13 cellular contexts compared by ENCODE assay signal in the genomic region with DNA sequence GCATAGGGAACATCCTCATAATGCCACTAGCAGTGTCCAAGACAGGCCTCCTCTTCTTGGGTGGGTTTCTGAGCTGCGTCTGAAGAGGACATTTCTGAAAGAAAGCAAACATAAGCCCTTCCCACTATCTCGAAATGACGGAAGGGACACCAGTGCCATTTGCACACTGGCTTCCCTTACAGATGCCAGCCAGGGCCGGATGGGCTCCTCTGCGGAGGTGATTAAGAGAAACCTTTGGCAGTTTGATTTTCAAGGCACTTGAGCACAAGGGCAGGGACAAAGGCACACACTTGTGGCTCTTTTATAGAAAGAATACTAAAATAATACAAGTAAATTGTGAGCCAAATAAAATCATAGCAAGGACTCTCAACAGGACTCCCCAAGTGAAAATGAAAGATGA.
DNase-seq lines count a peak whose midpoint lies in the region; ATAC-seq, FAIRE-seq and TF ChIP-seq lines count a peak whose summit lies in the region.
"Had no signal": no experiment of that assay in that cellular context is flagged by ENCODE, and none has a peak within 500 bp of the region (broad histone marks: within the 10 kb centered on the region; RNA-seq: fewer than 3 reads in every experiment).

No MANE protein-coding gene starts in this region.

- H2AFZ ChIP-seq in GM23338, result peak overlapping the region; percentile 93

- no peak for TF ChIP-seq POLR2A in stomach (IDR thresholded peaks at IDR 0.05)

- H3F3A ChIP-seq in GM23338 (replicated peaks; ENCODE audit: low read depth), result no peaks in the 10 kb centered on the region

- H3K27me3 ChIP-seq in GM23338 (ENCODE audit: insufficient read depth) (no peaks in the 10 kb centered on the region), endodermal cell (ENCODE audit: control insufficient read depth, insufficient read depth, low read length, poor library complexity, severe bottlenecking) (no peaks in the 10 kb centered on the region), stomach (no peaks in the 10 kb centered on the region)
- H3K27me3 ChIP-seq: testis had no signal

- H3K9me3 Mint-ChIP-seq in GM23338 (no peaks in the 10 kb centered on the region), endodermal cell (no peaks in the 10 kb centered on the region), mesothelial cell of epicardium (no peaks in the 10 kb centered on the region)

- no peak for TF ChIP-seq EP300 in stomach (IDR thresholded peaks at IDR 0.05)

- H3K4me3 Mint-ChIP-seq in GM23338 (no peak overlapping the region), endodermal cell (no peak overlapping the region), mesothelial cell of epicardium (peak overlapping the region; percentile 60)

- peak; percentile 26; the same call in 2 of the 3 replicates for ATAC-seq in GM23338

- H3K4me3 ChIP-seq in GM23338 (no peak overlapping the region), endodermal cell (ENCODE audit: low read length) (no peak overlapping the region), stomach (peak overlapping the region in 2 of 4 donors; percentile 16 to 28)

- peak overlapping the region; percentile 45; the same call in 1 of the 2 replicates for H3K27ac Mint-ChIP-seq in GM23338
- peak overlapping the region; percentile 32 for H3K27ac Mint-ChIP-seq in endodermal cell
- H3K27ac Mint-ChIP-seq in mesothelial cell of epicardium, result peak overlapping the region; percentile 99

- no peak for FAIRE-seq in HTR-8/SVneo (lab: Jason Lieb, UNC)

- H3K27me3 Mint-ChIP-seq in GM23338 (ENCODE audit: insufficient read depth, low read depth, poor library complexity), result peaks cover 6% of the 10 kb centered on the region
- H3K27me3 Mint-ChIP-seq in endodermal cell (ENCODE audit: insufficient read depth), result no peaks in the 10 kb centered on the region
- H3K27me3 Mint-ChIP-seq in mesothelial cell of epicardium (ENCODE audit: low read depth), result no peaks in the 10 kb centered on the region

- H3K36me3 Mint-ChIP-seq in GM23338 (ENCODE audit: low read depth) (no peaks in the 10 kb centered on the region), endodermal cell (ENCODE audit: low read depth) (no peaks in the 10 kb centered on the region), mesothelial cell of epicardium (no peaks in the 10 kb centered on the region)

- H3K9me3 ChIP-seq in endodermal cell (ENCODE audit: control insufficient read depth, low read length) (no peaks in the 10 kb centered on the region), stomach (no peaks in the 10 kb centered on the region)
- H3K9me3 ChIP-seq: testis had no signal

- no peaks in the 10 kb centered on the region for H4K20me1 ChIP-seq in GM23338 (replicated peaks; ENCODE audit: insufficient read depth)

- no peak overlapping the region for H3K9ac ChIP-seq in endodermal cell (ENCODE audit: extremely low read depth, low read length, poor library complexity, severe bottlenecking)

- H3K4me1 Mint-ChIP-seq in GM23338 (peaks cover 10% of the 10 kb centered on the region), endodermal cell (peaks cover 8% of the 10 kb centered on the region), mesothelial cell of epicardium (peaks cover 27% of the 10 kb centered on the region)

- no peaks in the 10 kb centered on the region for H3K9me2 ChIP-seq in GM23338 (ENCODE audit: insufficient read depth)

- H3K79me2 ChIP-seq in GM23338 (replicated peaks; ENCODE audit: insufficient read depth), result no peaks in the 10 kb centered on the region

- H3K4me1 ChIP-seq in GM23338 (ENCODE audit: insufficient read depth) (peaks cover 8% of the 10 kb centered on the region; the same call in 1 of the 2 replicates), endodermal cell (ENCODE audit: control insufficient read depth, insufficient read depth, low read length) (no peaks in the 10 kb centered on the region), stomach (peaks cover 0 to 16% (median 10%) of the 10 kb centered on the region in 4 donors)

- no peak overlapping the region for H3K27ac ChIP-seq in GM23338 (ENCODE audit: low read depth)
- H3K27ac ChIP-seq in endodermal cell (ENCODE audit: low read depth, low read length), result peak overlapping the region; percentile 59
- peak overlapping the region in 4 of 5 donors; percentile 56 to 77 (median 64) for H3K27ac ChIP-seq in stomach

- TF ChIP-seq CTCF in GM23338 (conservative IDR thresholded peaks at IDR 0.05; ENCODE audit: low read depth in 2 of 2), result no peak
- TF ChIP-seq CTCF in endodermal cell (conservative IDR thresholded peaks at IDR 0.05), result no peak
- TF ChIP-seq CTCF in mesothelial cell of epicardium (IDR thresholded peaks at IDR 0.05; ENCODE audit: unreplicated experiment), result no peak
- no peak for TF ChIP-seq CTCF in stomach (IDR thresholded peaks at IDR 0.05)

- no peak overlapping the region for H3K4me2 ChIP-seq in GM23338

- intact Hi-C loops in stomach (cut with DNase I; ENCODE audit: low total_unique reads), result no loop called here

- H3K36me3 ChIP-seq in GM23338 (ENCODE audit: insufficient read depth) (no peaks in the 10 kb centered on the region), endodermal cell (ENCODE audit: control insufficient read depth, insufficient read depth, low read length) (no peaks in the 10 kb centered on the region), stomach (no peaks in the 10 kb centered on the region)

- whole genome bisulfite sequencing in endodermal cell (ENCODE audit: insufficient coverage in 1 of 2, insufficient read length in 1 of 2), 2 experiments, result 94% methylated on average over 5 of the region's 5 CpGs
- 73 to 87% (median 83%) methylated on average over 5 of the region's 5 CpGs for WGBS in stomach, 5 donors

- DNase-seq in GM23338 (ENCODE audit: low spot score), result no peak
- no peak for DNase-seq in endodermal cell
- DNase-seq in mesothelial cell of epicardium (ENCODE audit: low spot score in 2 of 2, unreplicated experiment in 2 of 2), result no peak
- DNase-seq in stomach, result no peak
- no peak for DNase-seq in foreskin melanocyte
- no peak for DNase-seq in NCI-H1417 (lab: John Stamatoyannopoulos, UW)
- DNase-seq in NCI-H2171 treated with DMSO at 0.1 percent for 48 hours (lab: John Stamatoyannopoulos, UW), result no peak
- DNase-seq in HTR-8/SVneo (ENCODE audit: insufficient read length, low spot score), result no peak
- DNase-seq: activated CD4-positive, alpha-beta T cell treated with anti-CD3 and anti-CD28 coated beads, Interleukin-2, amount 50 U/mL, for 1 hour; activated naive CD4-positive, alpha-beta T cell; DMS79 treated with DMSO at 0.1 percent for 48 hours; NCI-H187 treated with DMSO at 0.1 percent for 48 hours had no signal

TF ChIP-seq in GM23338, 12 proteins besides CTCF, POLR2A, EP300 and RAD21 (continues in another document):
- TF ChIP-seq JUNB (IDR thresholded peaks at IDR 0.05; ENCODE audit: unreplicated experiment), result no peak
- TF ChIP-seq CREB1 (CRISPR knock-in tag; IDR thresholded peaks at IDR 0.05; ENCODE audit: low read depth), result no peak
- TF ChIP-seq POLR2AphosphoS5 (IDR thresholded peaks at IDR 0.05; ENCODE audit: low read depth), result no peak
- no peak for TF ChIP-seq NANOG (IDR thresholded peaks at IDR 0.05; ENCODE audit: borderline replicate concordance)
- TF ChIP-seq, protein P1, sequence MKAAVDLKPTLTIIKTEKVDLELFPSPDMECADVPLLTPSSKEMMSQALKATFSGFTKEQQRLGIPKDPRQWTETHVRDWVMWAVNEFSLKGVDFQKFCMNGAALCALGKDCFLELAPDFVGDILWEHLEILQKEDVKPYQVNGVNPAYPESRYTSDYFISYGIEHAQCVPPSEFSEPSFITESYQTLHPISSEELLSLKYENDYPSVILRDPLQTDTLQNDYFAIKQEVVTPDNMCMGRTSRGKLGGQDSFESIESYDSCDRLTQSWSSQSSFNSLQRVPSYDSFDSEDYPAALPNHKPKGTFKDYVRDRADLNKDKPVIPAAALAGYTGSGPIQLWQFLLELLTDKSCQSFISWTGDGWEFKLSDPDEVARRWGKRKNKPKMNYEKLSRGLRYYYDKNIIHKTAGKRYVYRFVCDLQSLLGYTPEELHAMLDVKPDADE (IDR thresholded peaks at IDR 0.05), result no peak
- no peak for TF ChIP-seq ZNF114 (CRISPR knock-in tag; IDR thresholded peaks at IDR 0.05)
- TF ChIP-seq ZNF331 (CRISPR knock-in tag; IDR thresholded peaks at IDR 0.05; ENCODE audit: low read depth), result no peak

Comparison
In these comparisons a context has a peak if more than half of its experiments do, and no peak if none do; other contexts are left out.
1. H3K27ac Mint-ChIP-seq: peak in every context shown above with its lines; median percentile 99 in mesothelial cell of epicardium; 45 in GM23338; 32 in endodermal cell.